18 cellular contexts compared by ENCODE assay signal in genomic region chr11:67656278-67656922, GRCh38. TPM values are rescaled to one million over a fixed set of nuclear protein-coding genes. Genes with fewer than 3 reads are reported as not detected.
DNase-seq lines count a peak whose midpoint lies in the region; FAIRE-seq and TF ChIP-seq lines count a peak whose summit lies in the region.
"Had no signal": no experiment of that assay in that cellular context is flagged by ENCODE, and none has a peak within 500 bp of the region (broad histone marks: within the 10 kb centered on the region; RNA-seq: fewer than 3 reads in every experiment).

No MANE protein-coding gene starts in this region.

- no peaks in the 10 kb centered on the region for H3K9me1 ChIP-seq in endothelial cell of umbilical vein (replicated peaks; ENCODE audit: control insufficient read depth, extremely low read depth, insufficient read depth, low read length)

- dilution Hi-C loops in endothelial cell of umbilical vein (cut with MboI; ENCODE audit: extremely low pct_ligation_motif_present, low sequenced_read_pairs) = no loop called here

- CTCF ChIA-PET in endothelial cell of umbilical vein (lab: Charles Lee) = interaction anchor here (0.8 to 4.4 kb wide), 2 partner anchors 27 to 42 kb away, joined by 3 to 92 read pairs; partner anchors contain the start of gene NUDT8

- peak; percentile 26 for FAIRE-seq in endothelial cell of umbilical vein (lab: Jason Lieb, UNC)
- FAIRE-seq in small intestine (lab: Jason Lieb, UNC) = no peak

- H4K20me1 ChIP-seq in endothelial cell of umbilical vein (replicated peaks; ENCODE audit: control insufficient read depth, extremely low read depth, insufficient read depth, low read length) = no peaks in the 10 kb centered on the region

- DNase-seq in AML-193 (lab: John Stamatoyannopoulos, UW) (peak; percentile 23 to 34), H4 (ENCODE audit: low spot score) (peak; percentile 3), RPMI8226 (peak; percentile 72), endothelial cell of umbilical vein (ENCODE audit: low read depth, low spot score) (peak; percentile 46), ecto neural progenitor cell (ENCODE audit: low spot score) (no peak), Ammon's horn (ENCODE audit: low spot score) (no peak), small intestine (no peak), SJCRH30 (no peak)
- DNase-seq: activated CD4-positive, alpha-beta T cell treated with anti-CD3 and anti-CD28 coated beads for 4 hours; activated effector memory CD4-positive, alpha-beta T cell treated with Interleukin-2 at 50 U/mL for 16 hours; central memory CD4-positive, alpha-beta T cell; NCI-H1092 treated with DMSO at 0.1 percent for 48 hours; NCI-H526; stimulated activated CD4-positive, alpha-beta T cell treated with anti-CD3 and anti-CD28 coated beads, Interleukin-4, amount 100 ng/mL, for 1 hour; stomach had no signal

- H3K9me3 ChIP-seq in endothelial cell of umbilical vein (replicated peaks; ENCODE audit: control insufficient read depth, insufficient read depth, low read length) (no peaks in the 10 kb centered on the region), small intestine (ENCODE audit: control insufficient read depth, low read depth) (no peaks in the 10 kb centered on the region), SJCRH30 (replicated peaks) (0 out of 2 replicates have a peak, but pooled peaks cover 10% of the 10 kb centered on the region)
- H3K9me3 ChIP-seq: esophagus muscularis mucosa had no signal

- H3K79me2 ChIP-seq in endothelial cell of umbilical vein (ENCODE audit: control insufficient read depth, insufficient read depth, low read length) = no peaks in the 10 kb centered on the region

- no peaks in the 10 kb centered on the region for H3K27me3 ChIP-seq in endothelial cell of umbilical vein (ENCODE audit: control insufficient read depth in 2 of 2, insufficient read depth in 2 of 2, low read length in 2 of 2)
- no peaks in the 10 kb centered on the region for H3K27me3 ChIP-seq in small intestine (ENCODE audit: control insufficient read depth in 2 of 2, insufficient read depth in 2 of 2, low read length in 2 of 2)
- H3K27me3 ChIP-seq in SJCRH30 = no peaks in the 10 kb centered on the region

- H3K4me1 ChIP-seq in endothelial cell of umbilical vein (ENCODE audit: control insufficient read depth, extremely low read depth, insufficient read depth, low read length) = no peaks in the 10 kb centered on the region
- no peaks in the 10 kb centered on the region for H3K4me1 ChIP-seq in small intestine (ENCODE audit: control insufficient read depth in 2 of 2, insufficient read depth in 1 of 2, low read depth in 1 of 2, low read length in 1 of 2)
- peaks cover 7% of the 10 kb centered on the region for H3K4me1 ChIP-seq in SJCRH30
- H3K4me1 ChIP-seq: esophagus muscularis mucosa, SJSA1 had no signal

- no peak overlapping the region for H3K4me3 ChIP-seq in endothelial cell of umbilical vein (replicated peaks in 1 of 3; ENCODE audit: insufficient read depth in 1 of 3, low read depth in 1 of 3, low read length in 3 of 3)
- no peak overlapping the region for H3K4me3 ChIP-seq in small intestine (ENCODE audit: low read depth in 1 of 2, low read length in 2 of 2)
- no peak overlapping the region for H3K4me3 ChIP-seq in SJCRH30
- H3K4me3 ChIP-seq: esophagus muscularis mucosa, SJSA1, stomach had no signal

- H2AFZ ChIP-seq in endothelial cell of umbilical vein (ENCODE audit: low read depth, low read length) = no peak overlapping the region

- intact Hi-C loops in endothelial cell of umbilical vein (cut with micrococcal nuclease) = no loop called here

- no peaks in the 10 kb centered on the region for H3K36me3 ChIP-seq in endothelial cell of umbilical vein (ENCODE audit: control insufficient read depth in 2 of 2, extremely low read depth in 1 of 2, insufficient read depth in 2 of 2, low read length in 2 of 2)
- no peaks in the 10 kb centered on the region for H3K36me3 ChIP-seq in small intestine (ENCODE audit: control insufficient read depth in 2 of 2, insufficient read depth in 2 of 2, low read length in 2 of 2)
- no peaks in the 10 kb centered on the region for H3K36me3 ChIP-seq in SJCRH30
- H3K36me3 ChIP-seq: esophagus muscularis mucosa, SJSA1, stomach had no signal

- no peak overlapping the region for H3K9ac ChIP-seq in endothelial cell of umbilical vein (replicated peaks; ENCODE audit: extremely low read depth, insufficient read depth, low read length)

- no TSS peak for BruUV-seq in endothelial cell of umbilical vein (replicated peaks; lab: Mats Ljungman, UMichigan)

- POLR2A ChIA-PET in endothelial cell of umbilical vein (lab: Charles Lee) = no interaction called here

- H3K27ac ChIP-seq in endothelial cell of umbilical vein (ENCODE audit: insufficient read depth, low read depth, low read length) (no peak overlapping the region), small intestine (ENCODE audit: low read depth in 1 of 2, low read length in 1 of 2) (no peak overlapping the region), SJCRH30 (no peak overlapping the region)
- H3K27ac ChIP-seq: esophagus muscularis mucosa, SJSA1 had no signal

- TF ChIP-seq POLR2A in endothelial cell of umbilical vein (IDR thresholded peaks at IDR 0.05; ENCODE audit: low read depth, low read length) = no peak

- no peak for TF ChIP-seq CTCF in endothelial cell of umbilical vein (IDR thresholded peaks at IDR 0.05; ENCODE audit: extremely low read depth in 1 of 2, insufficient read depth in 1 of 2, low read depth in 1 of 2, low read length in 2 of 2)

- no peak overlapping the region for H3K4me2 ChIP-seq in endothelial cell of umbilical vein (ENCODE audit: insufficient read depth, low read length)

- WGBS in small intestine, 3 donors = 89 to 94% (median 93%) methylated on average over 4 of the region's 4 CpGs

RNA-seq across cellular contexts. Expression of gene ACY3, which starts 5.9 kb away (rescaled TPM):
- total RNA-seq in H4 (2014; rRNA removed; shearing (Covaris generic)) = 0.31 and 0.47 TPM in 2 replicates
- total RNA-seq in endothelial cell of umbilical vein = not detected in 2 replicates
- polyA plus RNA-seq in endothelial cell of umbilical vein (not detected in 2 replicates), small intestine (100 to 1,000 TPM in 2 of 3 donors, 10 to 100 TPM in 1; 36.6 to 271 (median 161) TPM)
- polyA plus RNA-seq in endothelial cell of umbilical vein (2011; cell fraction: cytosol; rRNA removed) = not detected in 2 replicates
- polyA plus RNA-seq in endothelial cell of umbilical vein (2011; cell fraction: nucleus; rRNA removed) = not detected in 2 replicates
- not detected in 2 replicates for polyA plus RNA-seq in endothelial cell of umbilical vein (2012)
- not detected in 2 replicates for polyA minus RNA-seq in endothelial cell of umbilical vein
- polyA minus RNA-seq in endothelial cell of umbilical vein (2011; cell fraction: cytosol; rRNA and poly(A)+ RNA removed) = not detected
- polyA minus RNA-seq in endothelial cell of umbilical vein (2011; cell fraction: nucleus; rRNA and poly(A)+ RNA removed) = not detected in 2 replicates
- total RNA-seq in SJCRH30 (2014; rRNA removed; shearing (Covaris generic)) = 0.18 TPM in 1 of 2 replicates, not detected in the other
- total RNA-seq: esophagus muscularis mucosa, SJSA1 had no signal
- polyA plus RNA-seq: BJ had no signal

RNA-seq across cellular contexts. Expression of gene TBX10, which starts 16.8 kb away (rescaled TPM):
- total RNA-seq in H4 (2014; rRNA removed; shearing (Covaris generic)) = not detected in 2 replicates
- not detected in 2 replicates for total RNA-seq in endothelial cell of umbilical vein
- polyA plus RNA-seq in endothelial cell of umbilical vein = not detected in 2 replicates
- polyA plus RNA-seq in endothelial cell of umbilical vein (2011; cell fraction: cytosol; rRNA removed) = not detected in 2 replicates
- not detected in 2 replicates for polyA plus RNA-seq in endothelial cell of umbilical vein (2011; cell fraction: nucleus; rRNA removed)
- not detected in 2 replicates for polyA plus RNA-seq in endothelial cell of umbilical vein (2012)
- not detected in 2 replicates for polyA minus RNA-seq in endothelial cell of umbilical vein
- polyA minus RNA-seq in endothelial cell of umbilical vein (2011; cell fraction: cytosol; rRNA and poly(A)+ RNA removed) = not detected
- polyA minus RNA-seq in endothelial cell of umbilical vein (2011; cell fraction: nucleus; rRNA and poly(A)+ RNA removed) = not detected in 2 replicates
- polyA plus RNA-seq in small intestine = 10 to 100 TPM; 14.4 to 69.4 (median 41.4) TPM
- not detected in 2 replicates for total RNA-seq in SJCRH30 (2014; rRNA removed; shearing (Covaris generic))
- total RNA-seq: esophagus muscularis mucosa, SJSA1, stomach had no signal
- polyA plus RNA-seq: BJ, stomach had no signal

RNA-seq across cellular contexts. Expression of gene ALDH3B2, which starts 18.0 kb away (rescaled TPM):
- total RNA-seq in H4 (2014; rRNA removed; shearing (Covaris generic)) = not detected in 2 replicates
- total RNA-seq in endothelial cell of umbilical vein = not detected in 2 replicates
- polyA plus RNA-seq in endothelial cell of umbilical vein (not detected in 2 replicates), small intestine (under 1 TPM in 1 of 3 donors, not detected in 2; 0.12 TPM)
- not detected in 2 replicates for polyA plus RNA-seq in endothelial cell of umbilical vein (2011; cell fraction: cytosol; rRNA removed)
- not detected in 2 replicates for polyA plus RNA-seq in endothelial cell of umbilical vein (2011; cell fraction: nucleus; rRNA removed)
- not detected in 2 replicates for polyA plus RNA-seq in endothelial cell of umbilical vein (2012)
- polyA minus RNA-seq in endothelial cell of umbilical vein = not detected in 2 replicates
- polyA minus RNA-seq in endothelial cell of umbilical vein (2011; cell fraction: cytosol; rRNA and poly(A)+ RNA removed) = not detected
- not detected in 2 replicates for polyA minus RNA-seq in endothelial cell of umbilical vein (2011; cell fraction: nucleus; rRNA and poly(A)+ RNA removed)
- not detected in 2 replicates for total RNA-seq in SJCRH30 (2014; rRNA removed; shearing (Covaris generic))
- total RNA-seq: esophagus muscularis mucosa, SJSA1 had no signal
- polyA plus RNA-seq: BJ had no signal

RNA-seq across cellular contexts. Expression of gene NUDT8, which starts 26.7 kb away (rescaled TPM):
- total RNA-seq in H4 (2014; rRNA removed; shearing (Covaris generic)) = 12.4 and 15.7 TPM in 2 replicates
- 20.4 and 21.0 TPM in 2 replicates for total RNA-seq in endothelial cell of umbilical vein
- polyA plus RNA-seq in endothelial cell of umbilical vein (14.1 and 16.3 TPM in 2 replicates), small intestine (10 to 100 TPM; 38.9 to 67.1 (median 52.4) TPM)
- polyA plus RNA-seq in endothelial cell of umbilical vein (2011; cell fraction: cytosol; rRNA removed) = 6.5 and 8.1 TPM in 2 replicates
- polyA plus RNA-seq in endothelial cell of umbilical vein (2011; cell fraction: nucleus; rRNA removed) = 7.4 and 8.0 TPM in 2 replicates
- polyA plus RNA-seq in endothelial cell of umbilical vein (2012) = 9.9 and 10.3 TPM in 2 replicates
- 1.7 and 3.6 TPM in 2 replicates for polyA minus RNA-seq in endothelial cell of umbilical vein
- polyA minus RNA-seq in endothelial cell of umbilical vein (2011; cell fraction: cytosol; rRNA and poly(A)+ RNA removed) = 16.2 TPM
- polyA minus RNA-seq in endothelial cell of umbilical vein (2011; cell fraction: nucleus; rRNA and poly(A)+ RNA removed) = 1.2 and 3.1 TPM in 2 replicates
- total RNA-seq in SJCRH30 (2014; rRNA removed; shearing (Covaris generic)) = 0.76 and 2.4 TPM in 2 replicates

RNA-seq across cellular contexts. Expression of gene NDUFV1, which starts 49.7 kb away (rescaled TPM):
- 128 and 143 TPM in 2 replicates for total RNA-seq in H4 (2014; rRNA removed; shearing (Covaris generic))
- total RNA-seq in endothelial cell of umbilical vein = 179 and 191 TPM in 2 replicates
- 203 and 204 TPM in 2 replicates for polyA plus RNA-seq in endothelial cell of umbilical vein
- 105 and 135 TPM in 2 replicates for polyA plus RNA-seq in endothelial cell of umbilical vein (2011; cell fraction: cytosol; rRNA removed)
- polyA plus RNA-seq in endothelial cell of umbilical vein (2011; cell fraction: nucleus; rRNA removed) = 410 and 434 TPM in 2 replicates
- polyA plus RNA-seq in endothelial cell of umbilical vein (2012) = 141 and 210 TPM in 2 replicates
- 89.3 and 124 TPM in 2 replicates for polyA minus RNA-seq in endothelial cell of umbilical vein
- polyA minus RNA-seq in endothelial cell of umbilical vein (2011; cell fraction: cytosol; rRNA and poly(A)+ RNA removed) = 162 TPM
- polyA minus RNA-seq in endothelial cell of umbilical vein (2011; cell fraction: nucleus; rRNA and poly(A)+ RNA removed) = 90.9 and 99.0 TPM in 2 replicates
- polyA plus RNA-seq in small intestine = 100 to 1,000 TPM; 234 to 361 (median 264) TPM
- total RNA-seq in SJCRH30 (2014; rRNA removed; shearing (Covaris generic)) = 116 and 137 TPM in 2 replicates

Comparison
In these comparisons a context has a peak if more than half of its experiments do, and no peak if none do; other contexts are left out.
1. DNase-seq: peak in AML-193 (2 of 2), H4 (single experiment), RPMI8226 (single experiment) and endothelial cell of umbilical vein (single experiment); none in ecto neural progenitor cell (single experiment), Ammon's horn (single experiment), small intestine (single experiment) and SJCRH30 (0 of 2).